In genomic region chr3:44555753-44556152, GRCh38 we compare ENCODE assay signal across 8 cellular contexts. TPM values are rescaled to one million over a fixed set of nuclear protein-coding genes. Genes with fewer than 3 reads are reported as not detected.
DNase-seq lines count a peak whose midpoint lies in the region; ATAC-seq, FAIRE-seq and TF ChIP-seq lines count a peak whose summit lies in the region.

No MANE protein-coding gene starts in this region.

- TF ChIP-seq CTCF in OCI-LY1 (IDR thresholded peaks at IDR 0.05; ENCODE audit: low read length): no peak
- TF ChIP-seq CTCF in esophagus muscularis mucosa (IDR thresholded peaks at IDR 0.05): no peak
- TF ChIP-seq CTCF in parathyroid adenoma (IDR thresholded peaks at IDR 0.05): no peak
- no peak for TF ChIP-seq CTCF in lower leg skin (IDR thresholded peaks at IDR 0.05)

- no peaks in the 10 kb centered on the region for H3K27me3 ChIP-seq in OCI-LY1 (ENCODE audit: insufficient read depth, low read length)
- peaks cover 0 to 24% (median 0%) of the 10 kb centered on the region in 4 donors for H3K27me3 ChIP-seq in esophagus muscularis mucosa
- H3K27me3 ChIP-seq in parathyroid adenoma (ENCODE audit: control insufficient read depth, insufficient read depth, low read length): no peaks in the 10 kb centered on the region

- TF ChIP-seq POLR2A in esophagus muscularis mucosa (IDR thresholded peaks at IDR 0.05; ENCODE audit: low read depth): no peak
- TF ChIP-seq POLR2A in lower leg skin (IDR thresholded peaks at IDR 0.05): no peak

- intact Hi-C loops in esophagus muscularis mucosa (cut with DNase I) (no loop called here), lower leg skin (cut with DNase I; ENCODE audit: low total_unique reads) (no loop called here)

- no peaks in the 10 kb centered on the region for H4K20me1 ChIP-seq in OCI-LY1 (ENCODE audit: insufficient read depth, low read length)

- no peaks in the 10 kb centered on the region for H3F3A ChIP-seq in OCI-LY1 (ENCODE audit: insufficient read depth, low read length)

- peak overlapping the region; percentile 86 for H3K4me2 ChIP-seq in OCI-LY1 (ENCODE audit: low read length)
- peak overlapping the region; percentile 81 for H3K4me2 ChIP-seq in parathyroid adenoma (ENCODE audit: low read length)

- H2AFZ ChIP-seq in OCI-LY1 (ENCODE audit: low read length) (peak overlapping the region; percentile 92), parathyroid adenoma (peak overlapping the region; percentile 100)

- no peak overlapping the region for H3K27ac ChIP-seq in OCI-LY1 (ENCODE audit: low read depth, low read length, poor library complexity, severe bottlenecking)
- H3K27ac ChIP-seq in esophagus muscularis mucosa (replicated peaks in 1 of 4): peak overlapping the region in 2 of 4 donors; percentile 78 to 81
- H3K27ac ChIP-seq in parathyroid adenoma: peak overlapping the region; percentile 84

- H3K4me3 ChIP-seq in OCI-LY1 (ENCODE audit: low read depth, low read length, poor library complexity, severe bottlenecking): peak overlapping the region; percentile 82
- peak overlapping the region; percentile 65 to 88 (median 80) for H3K4me3 ChIP-seq in esophagus muscularis mucosa
- H3K4me3 ChIP-seq in parathyroid adenoma (ENCODE audit: low read depth, low read length): peak overlapping the region; percentile 75
- H3K4me3 ChIP-seq in lower leg skin (ENCODE audit: low read depth, poor library complexity, severe bottlenecking): no peak overlapping the region

- H3K9me2 ChIP-seq in OCI-LY1 (ENCODE audit: low read depth, low read length): no peaks in the 10 kb centered on the region

- no peak for ATAC-seq in GM18858 (IDR thresholded peaks at IDR 0.05; ENCODE audit: unreplicated experiment)

- FAIRE-seq in RCC 7860 (lab: Jason Lieb, UNC): no peak

- DNase-seq in ELR (ENCODE audit: low read depth) (peak; percentile 8), esophagus muscularis mucosa (ENCODE audit: extremely low spot score) (no peak), lower leg skin (ENCODE audit: low spot score in 2 of 2) (no peak), RCC 7860 (ENCODE audit: low spot score) (no peak), NCI-H1105 treated with DMSO at 0.1 percent for 48 hours (lab: John Stamatoyannopoulos, UW) (no peak)

- H3K9me3 ChIP-seq in OCI-LY1 (ENCODE audit: low read length) (peaks cover 6% of the 10 kb centered on the region; the same call in 1 of the 2 replicates), esophagus muscularis mucosa (no peaks in the 10 kb centered on the region), parathyroid adenoma (ENCODE audit: control insufficient read depth, low read length) (peaks cover 5% of the 10 kb centered on the region)

- H3K79me2 ChIP-seq in OCI-LY1 (ENCODE audit: insufficient read depth, low read length): no peaks in the 10 kb centered on the region
- H3K79me2 ChIP-seq in parathyroid adenoma: no peaks in the 10 kb centered on the region

- 9% methylated on average over 5 of the region's 5 CpGs for WGBS in esophagus muscularis mucosa
- 9 to 17% methylated on average over 5 of the region's 5 CpGs for WGBS in lower leg skin, 2 donors

- peak overlapping the region; percentile 70 for H3K9ac ChIP-seq in OCI-LY1 (ENCODE audit: low read length)
- no peak overlapping the region for H3K9ac ChIP-seq in parathyroid adenoma

- peaks cover 17% of the 10 kb centered on the region for H3K4me1 ChIP-seq in OCI-LY1 (ENCODE audit: insufficient read depth, low read length, severe bottlenecking)
- peaks cover 10 to 28% (median 12%) of the 10 kb centered on the region in 4 donors for H3K4me1 ChIP-seq in esophagus muscularis mucosa
- peaks cover 11% of the 10 kb centered on the region for H3K4me1 ChIP-seq in parathyroid adenoma

- no peak for TF ChIP-seq EP300 in esophagus muscularis mucosa (IDR thresholded peaks at IDR 0.05)

- H3K36me3 ChIP-seq in OCI-LY1 (ENCODE audit: insufficient read depth, low read length): peaks cover 25% of the 10 kb centered on the region
- peaks cover 0 to 30% (median 8%) of the 10 kb centered on the region in 4 donors for H3K36me3 ChIP-seq in esophagus muscularis mucosa
- peaks cover 2% of the 10 kb centered on the region for H3K36me3 ChIP-seq in parathyroid adenoma (ENCODE audit: control insufficient read depth, insufficient read depth, low read length)

RNA-seq across cellular contexts. Expression of gene ZKSCAN7, which starts 0.8 kb away (rescaled TPM):
- total RNA-seq in esophagus muscularis mucosa (1 to 10 TPM; 1.8 to 6.6 (median 3.9) TPM), lower leg skin (1 to 10 TPM in 1 of 4 donors, under 1 TPM in 3; 0.39 to 2.2 (median 0.62) TPM)

RNA-seq across cellular contexts. Expression of gene ZNF660, which starts 29.0 kb away (rescaled TPM):
- total RNA-seq in esophagus muscularis mucosa: 1 to 10 TPM; 2.1 to 2.9 (median 2.6) TPM
- total RNA-seq in lower leg skin: under 1 TPM; 0.13 to 0.45 (median 0.17) TPM
